Comparison of ENCODE assay signal across 19 cellular contexts in the genomic region with DNA sequence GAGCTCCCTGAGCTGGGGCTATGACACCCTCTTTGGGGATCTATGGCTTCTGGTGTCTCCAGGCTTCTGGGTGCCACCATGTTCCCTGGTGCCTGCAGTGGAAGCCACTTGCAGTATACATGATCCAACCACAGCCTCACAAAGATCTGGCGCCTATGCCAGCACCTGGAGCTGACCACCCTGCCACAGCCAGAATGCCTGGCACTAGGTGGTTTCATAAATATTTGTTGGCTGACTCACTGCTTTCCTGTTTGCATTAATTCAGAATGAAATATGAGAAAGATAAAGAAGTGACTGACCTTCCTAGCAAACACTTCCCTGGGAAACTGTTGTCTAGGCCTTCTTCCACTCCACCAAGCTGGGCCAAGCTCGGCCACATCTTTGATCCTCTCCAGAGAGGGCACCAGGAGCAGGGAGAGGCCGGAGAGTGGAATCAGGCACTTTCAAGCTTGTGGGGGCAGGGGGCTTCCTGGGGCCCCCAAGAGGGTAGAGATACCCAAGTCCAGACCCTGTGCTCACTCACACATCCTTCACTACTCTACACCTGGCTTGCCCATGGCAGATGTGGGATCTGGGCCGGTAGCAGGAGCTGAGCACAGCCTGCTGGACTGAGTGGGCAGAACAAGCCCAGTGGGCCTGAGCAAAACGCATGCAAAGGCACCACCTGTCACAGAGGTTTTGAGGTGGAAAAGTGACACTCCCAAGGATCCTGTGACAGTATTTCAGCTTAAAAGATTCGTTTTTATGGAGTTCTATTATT.
A peak's percentile ranks its signal among the peaks of the same experiment; 100 is the strongest.
DNase-seq lines count a peak whose midpoint lies in the region; ATAC-seq and TF ChIP-seq lines count a peak whose summit lies in the region.
"Had no signal": no experiment of that assay in that cellular context is flagged by ENCODE, and none has a peak within 500 bp of the region (broad histone marks: within the 10 kb centered on the region; RNA-seq: fewer than 3 reads in every experiment).

No MANE protein-coding gene starts in this region.

- no peaks in the 10 kb centered on the region for H3K27me3 Mint-ChIP-seq in MCF 10A (ENCODE audit: insufficient read depth, unreplicated experiment)
- H3K27me3 Mint-ChIP-seq: activated CD4-positive, alpha-beta T cell treated with anti-CD3 and anti-CD28 coated beads, Interleukin-2, amount 10 ng/mL, durations not matched to agents 24 days and 14 days; brain had no signal

- peak overlapping the region; percentile 16 for H3K27ac Mint-ChIP-seq in MCF 10A (ENCODE audit: low read depth, unreplicated experiment)
- H3K27ac Mint-ChIP-seq: activated CD4-positive, alpha-beta T cell treated with anti-CD3 and anti-CD28 coated beads, Interleukin-2, amount 10 ng/mL, durations not matched to agents 24 days and 14 days; brain; nephron had no signal

- intact Hi-C loops in MCF 10A (cut with micrococcal nuclease) = loop anchor here (10.0 kb wide), 1 partner anchor 228 kb away; no protein-coding TSS in a partner anchor
- intact Hi-C loops in breast epithelium (cut with DNase I; ENCODE audit: low total_unique reads) = no loop called here

- no peaks in the 10 kb centered on the region for H3K36me3 Mint-ChIP-seq in MCF 10A (ENCODE audit: insufficient read depth, unreplicated experiment)

- H3K36me3 ChIP-seq in breast epithelium = no peaks in the 10 kb centered on the region
- H3K36me3 ChIP-seq in RWPE2 (ENCODE audit: low read depth) = no peaks in the 10 kb centered on the region
- H3K36me3 ChIP-seq: esophagus muscularis mucosa, transverse colon had no signal

- no peaks in the 10 kb centered on the region for H3K27me3 ChIP-seq in breast epithelium
- H3K27me3 ChIP-seq in RWPE2 (ENCODE audit: insufficient read depth, poor library complexity, severe bottlenecking) = no peaks in the 10 kb centered on the region
- H3K27me3 ChIP-seq: dorsolateral prefrontal cortex, esophagus muscularis mucosa, transverse colon had no signal

- H3K9me3 ChIP-seq in breast epithelium = peaks cover 0 to 10% of the 10 kb centered on the region in 2 donors
- H3K9me3 ChIP-seq in RWPE2 (ENCODE audit: severe bottlenecking) = no peaks in the 10 kb centered on the region
- H3K9me3 ChIP-seq: esophagus muscularis mucosa, transverse colon had no signal

- TF ChIP-seq CTCF in MCF 10A (IDR thresholded peaks at IDR 0.05; ENCODE audit: unreplicated experiment) = no peak
- TF ChIP-seq CTCF in breast epithelium (IDR thresholded peaks at IDR 0.05) = no peak
- no peak for TF ChIP-seq CTCF in RWPE2 (IDR thresholded peaks at IDR 0.05; ENCODE audit: poor library complexity, severe bottlenecking)
- no peak for TF ChIP-seq CTCF in fibroblast of pulmonary artery (IDR thresholded peaks at IDR 0.05; ENCODE audit: low read length, missing control alignments)

- H3K27ac ChIP-seq in breast epithelium (no peak overlapping the region), RWPE2 (ENCODE audit: poor library complexity, severe bottlenecking) (peak overlapping the region; percentile 63)
- H3K27ac ChIP-seq: dorsolateral prefrontal cortex, esophagus muscularis mucosa, transverse colon had no signal

- peaks cover 21% of the 10 kb centered on the region for H3K4me1 Mint-ChIP-seq in MCF 10A (ENCODE audit: insufficient read depth, unreplicated experiment)
- H3K4me1 Mint-ChIP-seq: activated CD4-positive, alpha-beta T cell treated with anti-CD3 and anti-CD28 coated beads, Interleukin-2, amount 10 ng/mL, durations not matched to agents 24 days and 14 days had no signal

- no peak overlapping the region for H3K4me3 ChIP-seq in breast epithelium
- H3K4me3 ChIP-seq in RWPE2 (ENCODE audit: severe bottlenecking) = no peak overlapping the region
- H3K4me3 ChIP-seq in fibroblast of pulmonary artery (replicated peaks; ENCODE audit: low read depth, low read length) = no peak overlapping the region
- H3K4me3 ChIP-seq: dorsolateral prefrontal cortex, esophagus muscularis mucosa, transverse colon had no signal

- peak; percentile 83 for DNase-seq in MCF 10A (ENCODE audit: unreplicated experiment)
- no peak for DNase-seq in breast epithelium (ENCODE audit: low spot score in 2 of 2)
- peak; percentile 63 for DNase-seq in RWPE2 (ENCODE audit: low spot score)
- peak; percentile 13 for DNase-seq in fibroblast of pulmonary artery (ENCODE audit: low read depth)
- no peak for DNase-seq in nucleus accumbens (lab: John Stamatoyannopoulos, UW)
- no peak for DNase-seq in DMS79 (lab: John Stamatoyannopoulos, UW)
- DNase-seq in medulla oblongata (ENCODE audit: extremely low spot score) = no peak
- DNase-seq: 8988T; activated CD4-positive, alpha-beta T cell treated with anti-CD3 and anti-CD28 coated beads, Interleukin-2, amount 10 ng/mL, durations not matched to agents 24 days and 14 days; dorsolateral prefrontal cortex; islet precursor cell; NCI-H2081; NCI-H526; stimulated activated naive CD4-positive, alpha-beta T cell treated with Interleukin-2 at 50 U/mL for 16 hours; transverse colon had no signal

- H3K4me3 Mint-ChIP-seq in MCF 10A (ENCODE audit: unreplicated experiment) = no peak overlapping the region
- H3K4me3 Mint-ChIP-seq: activated CD4-positive, alpha-beta T cell treated with anti-CD3 and anti-CD28 coated beads, Interleukin-2, amount 10 ng/mL, durations not matched to agents 24 days and 14 days; brain; nephron had no signal

- TF ChIP-seq POLR2A in breast epithelium (IDR thresholded peaks at IDR 0.05) = no peak

- CTCF ChIA-PET in MCF 10A (lab: Yijun Ruan, JAX) = interaction anchor here (0.6 to 0.7 kb wide), 2 partner anchors 323 to 344 kb away, joined by 3 read pairs; no protein-coding TSS in a partner anchor

- ATAC-seq in RWPE2 (ENCODE audit: low read depth) (peak; percentile 91), HG03025 (IDR thresholded peaks at IDR 0.05; ENCODE audit: low FRiP score, unreplicated experiment) (no peak)

- POLR2A ChIA-PET in MCF 10A (lab: Yijun Ruan, JAX) = interaction anchor here (0.6 to 1.1 kb wide), 4 partner anchors 8 to 381 kb away, joined by 3 to 4 read pairs (median 3); no protein-coding TSS in a partner anchor

- BruUV-seq in MCF 10A (replicated peaks; lab: Mats Ljungman, UMichigan) = no TSS peak

- no peaks in the 10 kb centered on the region for H3K4me1 ChIP-seq in breast epithelium
- H3K4me1 ChIP-seq in RWPE2 (ENCODE audit: insufficient read depth, poor library complexity, severe bottlenecking) = peaks cover 19% of the 10 kb centered on the region
- H3K4me1 ChIP-seq: esophagus muscularis mucosa, transverse colon had no signal

- H3K9me3 Mint-ChIP-seq in MCF 10A (ENCODE audit: unreplicated experiment) = no peaks in the 10 kb centered on the region

Comparison
In these comparisons a context has a peak if more than half of its experiments do, and no peak if none do; other contexts are left out.
1. DNase-seq: peak in MCF 10A (single experiment), RWPE2 (single experiment) and fibroblast of pulmonary artery (single experiment); none in breast epithelium (0 of 2), nucleus accumbens (0 of 56), DMS79 (single experiment) and medulla oblongata (single experiment).